Comparison of ENCODE assay signal across 9 cellular contexts in the genomic region with DNA sequence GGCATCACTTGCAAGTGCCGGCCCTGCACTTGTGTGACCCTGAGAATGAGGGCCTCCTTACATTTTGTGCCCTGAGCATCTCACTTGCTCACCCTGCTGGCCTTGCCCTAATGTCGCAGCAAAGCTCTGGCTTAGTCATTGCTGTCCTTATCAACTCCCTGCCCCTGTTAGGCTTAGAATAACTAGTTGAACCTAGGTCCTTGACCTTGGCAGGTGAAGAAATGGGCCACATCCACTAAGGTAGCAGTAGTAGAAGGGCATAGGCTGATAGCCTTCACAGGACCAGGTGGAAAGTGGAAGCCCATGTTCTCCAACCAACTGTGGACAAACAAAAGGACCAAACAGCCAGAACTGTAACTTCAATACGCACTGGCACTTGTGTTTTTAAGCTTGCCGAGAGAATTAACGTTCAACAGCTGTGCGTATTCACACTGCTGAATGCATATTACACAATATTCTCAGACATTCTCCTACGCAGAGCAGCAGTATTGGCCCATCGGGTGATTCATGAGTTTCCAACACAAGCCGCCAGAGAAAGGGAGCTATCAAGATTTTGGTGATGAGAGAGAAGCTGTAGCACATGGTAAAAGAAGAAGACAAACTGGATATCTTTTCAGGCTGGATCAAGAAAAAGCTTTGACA. TPM values are rescaled to one million over a fixed set of nuclear protein-coding genes. Genes with fewer than 3 reads are reported as not detected.
A peak's percentile ranks its signal among the peaks of the same experiment; 100 is the strongest.
DNase-seq lines count a peak whose midpoint lies in the region; ATAC-seq and TF ChIP-seq lines count a peak whose summit lies in the region.
"Had no signal": no experiment of that assay in that cellular context is flagged by ENCODE, and none has a peak within 500 bp of the region (broad histone marks: within the 10 kb centered on the region; RNA-seq: fewer than 3 reads in every experiment).

No MANE protein-coding gene starts in this region.

- no CpG with 5 or more reads among the region's 9 CpGs for WGBS in neuronal stem cell (ENCODE audit: extremely low coverage in 2 of 2, insufficient read length in 2 of 2, insufficient replicate concordance in 1 of 2), 2 donors

- H3K27ac Mint-ChIP-seq in WTC11: 0 out of 2 replicates have a peak overlapping the region, but pooled peaks have one; percentile 69

- no peak for TF ChIP-seq CTCF in WTC11 (IDR thresholded peaks at IDR 0.05)
- peak in 1 of 2 donors; percentile 18 for TF ChIP-seq CTCF in fibroblast of lung (conservative IDR thresholded peaks at IDR 0.05 in 1 of 2, IDR thresholded peaks at IDR 0.05 in 1 of 2; ENCODE audit: low read depth in 1 of 2, low read length in 2 of 2)
- peak; percentile 28 for TF ChIP-seq CTCF in retinal pigment epithelial cell (conservative IDR thresholded peaks at IDR 0.05; ENCODE audit: low read depth, low read length)

- no peak overlapping the region for H3K4me3 Mint-ChIP-seq in WTC11
- H3K4me3 Mint-ChIP-seq: CD4-positive, alpha-beta memory T cell had no signal

- H3K79me2 ChIP-seq in fibroblast of lung (ENCODE audit: control insufficient read depth, insufficient read depth, low read length): no peaks in the 10 kb centered on the region

- no peak overlapping the region for H2BK5ac ChIP-seq in neuronal stem cell (ENCODE audit: low read length)

- H3K4me3 ChIP-seq in fibroblast of lung (replicated peaks in 1 of 4; ENCODE audit: control extremely low read depth in 1 of 4, insufficient read depth in 1 of 4, low read depth in 3 of 4, low read length in 4 of 4): no peak overlapping the region
- H3K4me3 ChIP-seq in retinal pigment epithelial cell (ENCODE audit: low read length): no peak overlapping the region
- no peak overlapping the region for H3K4me3 ChIP-seq in neuronal stem cell (ENCODE audit: low read length in 2 of 2)

- ATAC-seq in WTC11: peak; percentile 81

- DNase-seq in NCI-H146 (lab: John Stamatoyannopoulos, UW) (peak; percentile 49), NCI-H146 treated with DMSO at 0.1 percent for 48 hours (lab: John Stamatoyannopoulos, UW; ENCODE audit: unreplicated experiment) (no peak), HuH-7 (ENCODE audit: low spot score) (peak; percentile 39), WTC11 (ENCODE audit: low spot score) (peak; percentile 51), fibroblast of lung (ENCODE audit: low read depth in 2 of 2) (peak; percentile 66 to 83), retinal pigment epithelial cell (ENCODE audit: low read depth) (no peak), neuronal stem cell (ENCODE audit: low spot score) (no peak), NCI-H128 (lab: John Stamatoyannopoulos, UW; ENCODE audit: unreplicated experiment) (no peak)

- no peak overlapping the region for H4K91ac ChIP-seq in neuronal stem cell (ENCODE audit: low read depth, low read length, poor library complexity)

- H3K36me3 ChIP-seq in fibroblast of lung (ENCODE audit: control insufficient read depth, insufficient read depth, low read length): no peaks in the 10 kb centered on the region
- H3K36me3 ChIP-seq in neuronal stem cell (replicated peaks in 1 of 2; ENCODE audit: control insufficient read depth in 2 of 2, insufficient read depth in 2 of 2, low read length in 2 of 2): no peaks in the 10 kb centered on the region

- H2AK5ac ChIP-seq in neuronal stem cell (ENCODE audit: low read depth, low read length): no peak overlapping the region

- H3K36me3 Mint-ChIP-seq in WTC11: no peaks in the 10 kb centered on the region
- H3K36me3 Mint-ChIP-seq: CD4-positive, alpha-beta memory T cell had no signal

- no peak overlapping the region for H3K18ac ChIP-seq in neuronal stem cell (ENCODE audit: low read length)

- H3K9me3 Mint-ChIP-seq in WTC11: no peaks in the 10 kb centered on the region
- H3K9me3 Mint-ChIP-seq: CD4-positive, alpha-beta memory T cell had no signal

- no peaks in the 10 kb centered on the region for H3K27me3 Mint-ChIP-seq in WTC11 (ENCODE audit: low read depth)
- H3K27me3 Mint-ChIP-seq: CD4-positive, alpha-beta memory T cell had no signal

- H3K27ac ChIP-seq in fibroblast of lung (ENCODE audit: insufficient read depth, low read length) (no peak overlapping the region), neuronal stem cell (replicated peaks; ENCODE audit: low read length) (no peak overlapping the region)

- no peaks in the 10 kb centered on the region for H3K9me3 ChIP-seq in fibroblast of lung (ENCODE audit: control insufficient read depth, insufficient read depth, low read depth, low read length)
- no peaks in the 10 kb centered on the region for H3K9me3 ChIP-seq in neuronal stem cell (replicated peaks in 1 of 2; ENCODE audit: control insufficient read depth in 2 of 2, insufficient read depth in 1 of 2, low read depth in 1 of 2, low read length in 2 of 2)

- H3K14ac ChIP-seq in neuronal stem cell (ENCODE audit: low read length): no peak overlapping the region

- H2BK15ac ChIP-seq in neuronal stem cell (ENCODE audit: low read length): no peak overlapping the region

- CTCF ChIA-PET in WTC11 (lab: Charles Lee): interaction anchor here (0.5 to 2.2 kb wide), 22 partner anchors 9 to 307 kb away, joined by 3 to 39 read pairs (median 4); a partner anchor contains a TSS

- H3K9ac ChIP-seq in fibroblast of lung (ENCODE audit: insufficient read depth, low read length) (no peak overlapping the region), neuronal stem cell (ENCODE audit: low read depth, low read length, poor library complexity) (no peak overlapping the region)

- H3K27me3 ChIP-seq in fibroblast of lung (ENCODE audit: control insufficient read depth, insufficient read depth, low read length) (no peaks in the 10 kb centered on the region), neuronal stem cell (ENCODE audit: control insufficient read depth in 3 of 3, insufficient read depth in 3 of 3, low read depth in 1 of 3, low read length in 3 of 3) (no peaks in the 10 kb centered on the region)

- H3K4me1 Mint-ChIP-seq in WTC11: peaks cover 14% of the 10 kb centered on the region

- no peak overlapping the region for H4K8ac ChIP-seq in neuronal stem cell (ENCODE audit: low read depth, low read length)

- H3K79me1 ChIP-seq in neuronal stem cell (ENCODE audit: low read depth, low read length): no peaks in the 10 kb centered on the region

- no peaks in the 10 kb centered on the region for H3K4me1 ChIP-seq in fibroblast of lung (ENCODE audit: control insufficient read depth, extremely low read depth, insufficient read depth, low read length)
- H3K4me1 ChIP-seq in neuronal stem cell (ENCODE audit: control insufficient read depth in 2 of 2, insufficient read depth in 1 of 2, low read depth in 1 of 2, low read length in 2 of 2): peaks cover 17 to 18% of the 10 kb centered on the region in 2 donors

- H2AFZ ChIP-seq in fibroblast of lung (ENCODE audit: low read length) (no peak overlapping the region), neuronal stem cell (ENCODE audit: low read length) (no peak overlapping the region)

- H2BK120ac ChIP-seq in neuronal stem cell (ENCODE audit: low read depth, low read length): no peak overlapping the region

- H2BK12ac ChIP-seq in neuronal stem cell (ENCODE audit: low read length): no peak overlapping the region

- H3K23ac ChIP-seq in neuronal stem cell (ENCODE audit: low read depth, low read length, poor library complexity): no peak overlapping the region

- POLR2A ChIA-PET in WTC11 (lab: Charles Lee): interaction anchor here (1.0 kb wide), 1 partner anchor 28 kb away, joined by 3 read pairs; no protein-coding TSS in a partner anchor

- H3K4me2 ChIP-seq in fibroblast of lung (ENCODE audit: extremely low read depth, insufficient read depth, low read length): no peak overlapping the region
- no peak overlapping the region for H3K4me2 ChIP-seq in neuronal stem cell (ENCODE audit: insufficient read depth, low read length, poor library complexity, severe bottlenecking)

- H4K20me1 ChIP-seq in fibroblast of lung (ENCODE audit: control insufficient read depth, extremely low read depth, insufficient read depth, low read length): no peaks in the 10 kb centered on the region

- no peak overlapping the region for H3K4ac ChIP-seq in neuronal stem cell (ENCODE audit: low read length)

TF ChIP-seq in WTC11, 78 proteins besides CTCF, POLR2A, EP300 and RAD21 (continues in another document):
- TF ChIP-seq, protein P1, sequence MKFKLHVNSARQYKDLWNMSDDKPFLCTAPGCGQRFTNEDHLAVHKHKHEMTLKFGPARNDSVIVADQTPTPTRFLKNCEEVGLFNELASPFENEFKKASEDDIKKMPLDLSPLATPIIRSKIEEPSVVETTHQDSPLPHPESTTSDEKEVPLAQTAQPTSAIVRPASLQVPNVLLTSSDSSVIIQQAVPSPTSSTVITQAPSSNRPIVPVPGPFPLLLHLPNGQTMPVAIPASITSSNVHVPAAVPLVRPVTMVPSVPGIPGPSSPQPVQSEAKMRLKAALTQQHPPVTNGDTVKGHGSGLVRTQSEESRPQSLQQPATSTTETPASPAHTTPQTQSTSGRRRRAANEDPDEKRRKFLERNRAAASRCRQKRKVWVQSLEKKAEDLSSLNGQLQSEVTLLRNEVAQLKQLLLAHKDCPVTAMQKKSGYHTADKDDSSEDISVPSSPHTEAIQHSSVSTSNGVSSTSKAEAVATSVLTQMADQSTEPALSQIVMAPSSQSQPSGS (CRISPR knock-in tag; IDR thresholded peaks at IDR 0.05; ENCODE audit: borderline replicate concordance, low read depth): no peak
- TF ChIP-seq GRHL2 (CRISPR knock-in tag; IDR thresholded peaks at IDR 0.05; ENCODE audit: insufficient replicate concordance, severe bottlenecking): no peak
- no peak for TF ChIP-seq JUN (CRISPR knock-in tag; IDR thresholded peaks at IDR 0.05)
- no peak for TF ChIP-seq ETV6 (CRISPR knock-in tag; IDR thresholded peaks at IDR 0.05)
- no peak for TF ChIP-seq JAZF1 (CRISPR knock-in tag; IDR thresholded peaks at IDR 0.05)
- TF ChIP-seq MYBL2 (CRISPR knock-in tag; IDR thresholded peaks at IDR 0.05): no peak
- TF ChIP-seq NFYB (CRISPR knock-in tag; conservative IDR thresholded peaks at IDR 0.05; ENCODE audit: low read depth): no peak
- TF ChIP-seq, protein P2, sequence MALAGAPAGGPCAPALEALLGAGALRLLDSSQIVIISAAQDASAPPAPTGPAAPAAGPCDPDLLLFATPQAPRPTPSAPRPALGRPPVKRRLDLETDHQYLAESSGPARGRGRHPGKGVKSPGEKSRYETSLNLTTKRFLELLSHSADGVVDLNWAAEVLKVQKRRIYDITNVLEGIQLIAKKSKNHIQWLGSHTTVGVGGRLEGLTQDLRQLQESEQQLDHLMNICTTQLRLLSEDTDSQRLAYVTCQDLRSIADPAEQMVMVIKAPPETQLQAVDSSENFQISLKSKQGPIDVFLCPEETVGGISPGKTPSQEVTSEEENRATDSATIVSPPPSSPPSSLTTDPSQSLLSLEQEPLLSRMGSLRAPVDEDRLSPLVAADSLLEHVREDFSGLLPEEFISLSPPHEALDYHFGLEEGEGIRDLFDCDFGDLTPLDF (CRISPR knock-in tag; IDR thresholded peaks at IDR 0.05): no peak
- TF ChIP-seq ZNF396 (CRISPR knock-in tag; IDR thresholded peaks at IDR 0.05; ENCODE audit: borderline replicate concordance): no peak
- no peak for TF ChIP-seq SP1 (CRISPR knock-in tag; conservative IDR thresholded peaks at IDR 0.05)

RNA-seq across cellular contexts. Expression of a gene that starts 27.7 kb away (rescaled TPM):
- total RNA-seq in WTC11 (2021) (38.2 to 39.6 TPM (median 38.7 TPM) in 3 replicates), fibroblast of lung (1.2 and 15.4 TPM in 2 replicates)
- polyA plus RNA-seq in fibroblast of lung: 0.72 and 7.5 TPM in 2 replicates
- 0.61 and 7.5 TPM in 2 replicates for polyA plus RNA-seq in fibroblast of lung (2012)
- 0.31 and 3.6 TPM in 2 replicates for polyA minus RNA-seq in fibroblast of lung (ENCODE audit: low replicate concordance)
- 44.9 TPM for polyA plus RNA-seq in neuronal stem cell (2013, experiment 1 of 2)
- 40.5 TPM for polyA plus RNA-seq in neuronal stem cell (2013, experiment 2 of 2)

Comparison
In these comparisons a context has a peak if more than half of its experiments do, and no peak if none do; other contexts are left out.
1. DNase-seq: peak in NCI-H146 (single experiment), HuH-7 (single experiment), WTC11 (single experiment) and fibroblast of lung (2 of 2); none in NCI-H146 treated with DMSO at 0.1 percent for 48 hours (single experiment), retinal pigment epithelial cell (single experiment), neuronal stem cell (single experiment) and NCI-H128 (single experiment).